ENCODE assay signal across 13 cellular contexts in genomic region chr3:11724615-11725339, GRCh38.
DNase-seq lines count a peak whose midpoint lies in the region; ATAC-seq and TF ChIP-seq lines count a peak whose summit lies in the region.
"Had no signal": no experiment of that assay in that cellular context is flagged by ENCODE, and none has a peak within 500 bp of the region (broad histone marks: within the 10 kb centered on the region; RNA-seq: fewer than 3 reads in every experiment).

No MANE protein-coding gene starts in this region.

- no peaks in the 10 kb centered on the region for H3K4me1 ChIP-seq in upper lobe of right lung

- DNase-seq in GM12865 (ENCODE audit: low read depth) (peak; percentile 75), SIG-M5 treated with dmso at 0.1 percent for 504 hours (lab: John Stamatoyannopoulos, UW; ENCODE audit: unreplicated experiment) (no peak), UCSD-AML1 (lab: John Stamatoyannopoulos, UW; ENCODE audit: unreplicated experiment) (no peak), upper lobe of right lung (no peak)
- DNase-seq in activated CD4-positive, alpha-beta memory T cell treated with anti-CD3 and anti-CD28 coated beads for 36 hours = peak; percentile 56
- DNase-seq: DMS79, dorsolateral prefrontal cortex, NCI-H1092 treated with DMSO at 0.1 percent for 48 hours, upper lobe of left lung had no signal

- H3K4me3 ChIP-seq in GM12865 (ENCODE audit: low read depth, low read length) (peak overlapping the region; percentile 49), upper lobe of right lung (no peak overlapping the region)
- H3K4me3 ChIP-seq: dorsolateral prefrontal cortex, SJSA1, upper lobe of left lung had no signal

- H3K36me3 Mint-ChIP-seq in activated CD4-positive, alpha-beta memory T cell treated with anti-CD3 and anti-CD28 coated beads for 36 hours = no peaks in the 10 kb centered on the region

- no peaks in the 10 kb centered on the region for H3K36me3 ChIP-seq in upper lobe of right lung
- H3K36me3 ChIP-seq: upper lobe of left lung had no signal

- POLR2A ChIA-PET in activated CD4-positive, alpha-beta memory T cell treated with anti-CD3 and anti-CD28 coated beads for 36 hours (lab: Charles Lee) = interaction anchor here (0.8 to 1.4 kb wide), 2 partner anchors 40 to 45 kb away, joined by 3 to 5 read pairs; no protein-coding TSS in a partner anchor

- no peaks in the 10 kb centered on the region for H3K9me3 ChIP-seq in upper lobe of right lung
- H3K9me3 ChIP-seq: SJSA1, upper lobe of left lung had no signal

- TF ChIP-seq CTCF in GM12865 (IDR thresholded peaks at IDR 0.05; ENCODE audit: insufficient read depth, low read depth, low read length, missing control alignments) (no peak), upper lobe of right lung (IDR thresholded peaks at IDR 0.05) (no peak)

- H3K27me3 ChIP-seq in upper lobe of right lung = no peaks in the 10 kb centered on the region
- H3K27me3 ChIP-seq: dorsolateral prefrontal cortex, upper lobe of left lung had no signal

- H3K4me3 Mint-ChIP-seq in activated CD4-positive, alpha-beta memory T cell treated with anti-CD3 and anti-CD28 coated beads for 36 hours = peak overlapping the region; percentile 48

- ATAC-seq in GM19324 (IDR thresholded peaks at IDR 0.05; ENCODE audit: low FRiP score, unreplicated experiment) (peak; percentile 62), HG03064 (IDR thresholded peaks at IDR 0.05; ENCODE audit: low read depth, unreplicated experiment) (peak; percentile 48), HG03460 (IDR thresholded peaks at IDR 0.05; ENCODE audit: unreplicated experiment) (no peak), upper lobe of right lung (no peak)

- H3K9me3 Mint-ChIP-seq in activated CD4-positive, alpha-beta memory T cell treated with anti-CD3 and anti-CD28 coated beads for 36 hours = no peaks in the 10 kb centered on the region

- no peak overlapping the region for H3K27ac ChIP-seq in upper lobe of right lung
- H3K27ac ChIP-seq: dorsolateral prefrontal cortex, SJSA1, upper lobe of left lung had no signal

- H3K27me3 Mint-ChIP-seq in activated CD4-positive, alpha-beta memory T cell treated with anti-CD3 and anti-CD28 coated beads for 36 hours = peaks cover 5% of the 10 kb centered on the region

- CTCF ChIA-PET in activated CD4-positive, alpha-beta memory T cell treated with anti-CD3 and anti-CD28 coated beads for 36 hours (lab: Charles Lee) = interaction anchor here (0.6 to 1.0 kb wide), 3 partner anchors 112 to 457 kb away, joined by 3 to 6 read pairs (median 3); no protein-coding TSS in a partner anchor

- peaks cover 14% of the 10 kb centered on the region for H3K4me1 Mint-ChIP-seq in activated CD4-positive, alpha-beta memory T cell treated with anti-CD3 and anti-CD28 coated beads for 36 hours (ENCODE audit: low read depth)

- peak overlapping the region; percentile 62 for H3K27ac Mint-ChIP-seq in activated CD4-positive, alpha-beta memory T cell treated with anti-CD3 and anti-CD28 coated beads for 36 hours

- intact Hi-C loops in activated CD4-positive, alpha-beta memory T cell treated with anti-CD3 and anti-CD28 coated beads for 36 hours (cut with micrococcal nuclease) = loop anchor here (5.0 kb wide), 1 partner anchor 102 kb away; no protein-coding TSS in a partner anchor
- intact Hi-C loops in upper lobe of right lung (cut with DNase I) = no loop called here

Comparison
In these comparisons a context has a peak if more than half of its experiments do, and no peak if none do; other contexts are left out.
1. DNase-seq: peak in GM12865 (single experiment) and activated CD4-positive, alpha-beta memory T cell treated with anti-CD3 and anti-CD28 coated beads for 36 hours (single experiment); none in SIG-M5 treated with dmso at 0.1 percent for 504 hours (single experiment), UCSD-AML1 (single experiment) and upper lobe of right lung (single experiment).
2. ATAC-seq: peak in GM19324 (single experiment) and HG03064 (single experiment); none in HG03460 (single experiment) and upper lobe of right lung (single experiment).